Comparison of ENCODE assay signal across 13 cellular contexts in the genomic region with DNA sequence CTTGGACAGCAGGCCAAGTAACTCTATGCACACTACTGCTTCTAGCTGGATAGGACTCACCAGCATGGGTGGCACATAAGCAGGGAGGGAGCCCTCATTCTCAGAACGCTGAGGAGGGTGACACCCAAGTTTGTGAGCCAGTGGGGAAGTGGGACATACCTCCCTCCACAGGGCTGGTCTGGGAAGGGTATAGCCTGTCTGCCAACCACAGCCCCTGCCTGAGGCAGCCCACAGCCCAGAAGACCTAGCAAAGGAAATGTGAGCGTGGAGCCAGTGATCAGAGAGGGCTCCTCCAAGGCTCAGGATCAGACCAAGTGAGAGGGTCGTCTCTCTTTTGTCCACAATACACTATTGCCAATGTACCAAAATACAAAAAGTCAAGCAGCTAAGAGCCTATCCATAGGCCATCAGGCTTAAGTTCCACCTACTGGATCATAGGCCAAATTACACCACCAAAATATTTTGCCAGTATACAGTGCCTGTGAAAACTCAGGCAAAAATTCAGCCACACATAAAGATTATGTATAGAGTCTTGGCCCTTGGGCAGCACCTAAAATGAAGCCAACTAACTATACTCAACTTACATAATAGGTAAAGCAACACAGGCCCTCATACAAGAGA.
A peak's percentile ranks its signal among the peaks of the same experiment; 100 is the strongest.
DNase-seq lines count a peak whose midpoint lies in the region; ATAC-seq, FAIRE-seq and TF ChIP-seq lines count a peak whose summit lies in the region.
"Had no signal": no experiment of that assay in that cellular context is flagged by ENCODE, and none has a peak within 500 bp of the region (broad histone marks: within the 10 kb centered on the region; RNA-seq: fewer than 3 reads in every experiment).

No MANE protein-coding gene starts in this region.

- H4K20me1 ChIP-seq in GM12878 (ENCODE audit: control insufficient read depth, insufficient read depth) = no peaks in the 10 kb centered on the region
- H4K20me1 ChIP-seq in keratinocyte (ENCODE audit: control insufficient read depth, extremely low read depth, insufficient read depth, low read length) = no peaks in the 10 kb centered on the region

- in situ Hi-C loops in GM12878 (cut with MboI) = no loop called here

- no peaks in the 10 kb centered on the region for H3K36me3 ChIP-seq in GM12878 (ENCODE audit: control insufficient read depth in 2 of 2, insufficient read depth in 2 of 2, low read length in 1 of 2)
- no peaks in the 10 kb centered on the region for H3K36me3 ChIP-seq in keratinocyte (ENCODE audit: control insufficient read depth in 2 of 2, extremely low read depth in 1 of 2, insufficient read depth in 2 of 2, low read length in 2 of 2)

- H3K4me1 ChIP-seq in GM12878 (ENCODE audit: control insufficient read depth, insufficient read depth, low read length) (no peaks in the 10 kb centered on the region), keratinocyte (ENCODE audit: control insufficient read depth, extremely low read depth, insufficient read depth, low read length) (no peaks in the 10 kb centered on the region)

- TF ChIP-seq EP300 in GM12878 (IDR thresholded peaks at IDR 0.05; ENCODE audit: borderline replicate concordance in 1 of 2, control insufficient read depth in 1 of 2, low read depth in 2 of 2, low read length in 2 of 2) = no peak

- no peaks in the 10 kb centered on the region for H3K79me2 ChIP-seq in GM12878 (ENCODE audit: control insufficient read depth, insufficient read depth, low read length)
- no peaks in the 10 kb centered on the region for H3K79me2 ChIP-seq in keratinocyte (ENCODE audit: control insufficient read depth, insufficient read depth, low read length)

- POLR2A ChIA-PET in GM12878 (lab: Charles Lee) = no interaction called here

- no peaks in the 10 kb centered on the region for H3K9me3 ChIP-seq in GM12878 (replicated peaks; ENCODE audit: control insufficient read depth, insufficient read depth, low read length)
- H3K9me3 ChIP-seq in keratinocyte (ENCODE audit: control insufficient read depth, low read depth, low read length) = no peaks in the 10 kb centered on the region

- RAD21 ChIA-PET in GM12878 (lab: Charles Lee; ENCODE audit: unreplicated experiment) = no interaction called here

- H2AFZ ChIP-seq in GM12878 (ENCODE audit: control insufficient read depth, low read depth, low read length) = no peak overlapping the region
- H2AFZ ChIP-seq in keratinocyte (ENCODE audit: control insufficient read depth, low read length) = no peak overlapping the region

- WGBS in GM12878 (ENCODE audit: insufficient coverage, insufficient replicate concordance, low lambda C conversion rate, missing lambda C conversion rate) = 13% methylated on average over 3 of the region's 3 CpGs

- FAIRE-seq in GM12878 (lab: Jason Lieb, UNC) (no peak), keratinocyte (lab: Jason Lieb, UNC) (no peak)
- FAIRE-seq: frontal cortex had no signal

- TF ChIP-seq RAD21 in GM12878 (IDR thresholded peaks at IDR 0.05; ENCODE audit: insufficient read depth, low read depth, low read length) = no peak

- DNase-seq in Daoy (ENCODE audit: low read depth) = peak; percentile 2
- peak; percentile 2 for DNase-seq in NB4 (ENCODE audit: low read depth)
- no peak for DNase-seq in GM12878 (ENCODE audit: low read depth, low spot score)
- no peak for DNase-seq in keratinocyte (ENCODE audit: low read depth, low spot score)
- DNase-seq in posterior cingulate gyrus = no peak
- no peak for DNase-seq in activated gamma-delta T cell treated with Interleukin-2 at 50 U/mL for 16 hours
- no peak for DNase-seq in amygdala (lab: John Stamatoyannopoulos, UW)
- DNase-seq: activated CD8-positive, alpha-beta memory T cell treated with anti-CD3 and anti-CD28 coated beads, Interleukin-2, amount 50 U/mL, for 48 hours; CD4-positive, CD25-positive, alpha-beta regulatory T cell; MM.1S; naive thymus-derived CD4-positive, alpha-beta T cell had no signal

- H3K27me3 ChIP-seq in GM12878 (replicated peaks in 1 of 2; ENCODE audit: control insufficient read depth in 2 of 2, insufficient read depth in 2 of 2, low read length in 1 of 2) (no peaks in the 10 kb centered on the region; a peak in 1 of 4 replicates), keratinocyte (ENCODE audit: control insufficient read depth, extremely low read depth, insufficient read depth, low read length) (no peaks in the 10 kb centered on the region)

- H3K9ac ChIP-seq in GM12878 (ENCODE audit: control insufficient read depth, insufficient read depth, low read length) (no peak overlapping the region), keratinocyte (ENCODE audit: control insufficient read depth, extremely low read depth, insufficient read depth, low read length) (no peak overlapping the region)

- H3K27ac ChIP-seq in GM12878 (ENCODE audit: control insufficient read depth, insufficient read depth) (no peak overlapping the region), keratinocyte (ENCODE audit: control insufficient read depth, insufficient read depth, low read length) (no peak overlapping the region)

- BruUV-seq in GM12878 (replicated peaks; lab: Mats Ljungman, UMichigan) = no TSS peak

- peak; percentile 8 for TF ChIP-seq CTCF in NB4 (IDR thresholded peaks at IDR 0.05; ENCODE audit: low read depth, low read length)
- TF ChIP-seq CTCF in GM12878 (IDR thresholded peaks at IDR 0.05 in 2 of 3, conservative IDR thresholded peaks at IDR 0.05 in 1 of 3; ENCODE audit: control insufficient read depth in 2 of 3, extremely low read depth in 1 of 3, insufficient read depth in 1 of 3, low read depth in 3 of 3, low read length in 3 of 3) = no peak; a peak in 1 of 6 replicates
- TF ChIP-seq CTCF in keratinocyte (optimal IDR thresholded peaks at IDR 0.05 in 1 of 3, IDR thresholded peaks at IDR 0.05 in 1 of 3, conservative IDR thresholded peaks at IDR 0.05 in 1 of 3; ENCODE audit: extremely low read depth in 1 of 3, insufficient read depth in 2 of 3, low read length in 3 of 3) = peak; percentile 12 to 48 (median 23)

- CTCF ChIA-PET in GM12878 (lab: Yijun Ruan, JAX) = interaction anchor here (0.7 to 1.7 kb wide), 6 partner anchors 9 to 106 kb away, joined by 3 to 5 read pairs (median 3); no protein-coding TSS in a partner anchor

- no peak overlapping the region for H3K4me3 ChIP-seq in NB4 (ENCODE audit: low read depth, low read length)
- H3K4me3 ChIP-seq in GM12878 = no peak overlapping the region
- H3K4me3 ChIP-seq in keratinocyte (ENCODE audit: control insufficient read depth in 2 of 3, extremely low read depth in 1 of 3, insufficient read depth in 2 of 3, low read depth in 1 of 3, low read length in 3 of 3) = no peak overlapping the region

- intact Hi-C loops in GM12878 (cut with micrococcal nuclease; ENCODE audit: unreplicated experiment) = no loop called here
- intact Hi-C loops in posterior cingulate gyrus (cut with DNase I) = no loop called here

- SMC1A ChIA-PET in GM12878 (lab: Charles Lee; ENCODE audit: uncharacterized antibody, unreplicated experiment) = interaction anchor here (1.9 kb wide), 1 partner anchor 10 kb away, joined by 4 read pairs; no protein-coding TSS in a partner anchor

- peak; percentile 83 for ATAC-seq in GM12878
- ATAC-seq in GM18858 (IDR thresholded peaks at IDR 0.05; ENCODE audit: unreplicated experiment) = no peak
- ATAC-seq: naive thymus-derived CD4-positive, alpha-beta T cell had no signal

- H3K9me1 ChIP-seq in keratinocyte (ENCODE audit: control insufficient read depth, extremely low read depth, insufficient read depth, low read length) = no peaks in the 10 kb centered on the region

- no peak overlapping the region for H3K4me2 ChIP-seq in GM12878 (ENCODE audit: control insufficient read depth, insufficient read depth)
- no peak overlapping the region for H3K4me2 ChIP-seq in keratinocyte (ENCODE audit: control insufficient read depth, extremely low read depth, insufficient read depth, low read depth, low read length)

- dilution Hi-C loops in keratinocyte (cut with MboI; ENCODE audit: extremely low pct_ligation_motif_present, low sequenced_read_pairs) = no loop called here

- TF ChIP-seq POLR2A in NB4 (IDR thresholded peaks at IDR 0.05; ENCODE audit: extremely low read depth, insufficient read length) = no peak
- TF ChIP-seq POLR2A in GM12878 (IDR thresholded peaks at IDR 0.05; ENCODE audit: low read depth, low read length) = no peak

TF ChIP-seq in GM12878, 131 proteins besides CTCF, POLR2A, EP300 and RAD21 (continues in another document):
- TF ChIP-seq REST (IDR thresholded peaks at IDR 0.05; ENCODE audit: low read depth, low read length) (no peak), SPI1 (IDR thresholded peaks at IDR 0.05; ENCODE audit: borderline replicate concordance, insufficient read depth, low read depth, low read length) (no peak), ASH2L (IDR thresholded peaks at IDR 0.05; ENCODE audit: borderline replicate concordance, low read depth) (no peak), SMAD1 (IDR thresholded peaks at IDR 0.05; ENCODE audit: low read depth, partially characterized antibody) (no peak)

Comparison
In these comparisons a context has a peak if more than half of its experiments do, and no peak if none do; other contexts are left out.
1. DNase-seq: peak in Daoy (single experiment) and NB4 (single experiment); none in GM12878 (single experiment), keratinocyte (single experiment), posterior cingulate gyrus (0 of 10), activated gamma-delta T cell treated with Interleukin-2 at 50 U/mL for 16 hours (single experiment) and amygdala (0 of 56).
2. CTCF ChIP-seq: peak in NB4 (single experiment) and keratinocyte (3 of 3); none in GM12878 (0 of 3).